1 cellular context compared by ENCODE assay signal in the genomic region with DNA sequence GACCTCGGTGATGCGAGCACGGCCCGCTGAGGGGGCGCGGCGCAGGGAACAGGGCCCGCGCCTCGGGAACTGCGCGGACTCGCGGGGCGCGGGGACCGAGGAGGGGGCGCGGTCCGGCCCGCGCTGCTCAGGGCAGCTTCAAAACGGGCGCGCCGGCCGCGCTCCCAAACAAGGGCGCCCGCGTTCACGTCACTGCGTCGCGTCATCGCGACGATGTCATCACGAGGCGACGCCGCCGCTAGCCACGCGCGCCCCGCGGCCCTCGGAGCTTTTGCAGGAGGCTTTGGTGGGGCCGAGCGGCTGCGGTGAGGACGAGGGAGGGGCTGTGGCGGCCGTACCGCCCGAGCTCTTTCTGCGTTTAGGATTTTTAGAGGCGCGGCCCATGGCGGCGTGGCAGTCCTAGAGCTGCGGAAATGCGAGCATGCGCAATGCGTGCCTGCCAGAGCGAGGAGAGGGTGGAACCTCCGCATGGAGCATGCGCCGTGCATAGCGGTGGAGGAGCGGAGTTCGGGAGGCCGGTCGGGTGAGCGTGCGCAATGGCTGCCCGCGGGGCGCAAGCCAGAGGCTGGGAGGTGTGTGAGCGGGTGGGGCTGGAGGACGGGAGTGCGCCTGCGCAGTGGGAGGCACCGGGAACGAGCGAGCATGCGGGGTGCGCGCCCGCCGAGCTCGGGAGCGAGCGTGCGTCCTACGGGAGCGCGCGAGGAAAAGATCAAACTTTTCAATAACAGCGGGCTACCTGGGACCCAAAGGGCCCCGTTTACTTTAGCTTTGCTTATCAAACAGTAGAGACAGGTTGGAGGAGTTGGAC.
TF ChIP-seq lines count a peak whose summit lies in the region.

PPP2R3B (minus strand) TSS at position 140 of the 808 bp plus-strand sequence. CDS start 216 bp downstream, outside the sequence.

TF ChIP-seq in HEK293, 187 proteins besides CTCF, POLR2A, EP300 and RAD21 (continued from another document and continues in another):
- TF ChIP-seq PRDM2 (tag by site-specific recombination; IDR thresholded peaks at IDR 0.05; ENCODE audit: borderline replicate concordance), result no peak
- TF ChIP-seq ZSCAN16 (tag by site-specific recombination; IDR thresholded peaks at IDR 0.05), result no peak
- no peak for TF ChIP-seq GFI1B (tag by site-specific recombination; IDR thresholded peaks at IDR 0.05)
- TF ChIP-seq, protein P1, sequence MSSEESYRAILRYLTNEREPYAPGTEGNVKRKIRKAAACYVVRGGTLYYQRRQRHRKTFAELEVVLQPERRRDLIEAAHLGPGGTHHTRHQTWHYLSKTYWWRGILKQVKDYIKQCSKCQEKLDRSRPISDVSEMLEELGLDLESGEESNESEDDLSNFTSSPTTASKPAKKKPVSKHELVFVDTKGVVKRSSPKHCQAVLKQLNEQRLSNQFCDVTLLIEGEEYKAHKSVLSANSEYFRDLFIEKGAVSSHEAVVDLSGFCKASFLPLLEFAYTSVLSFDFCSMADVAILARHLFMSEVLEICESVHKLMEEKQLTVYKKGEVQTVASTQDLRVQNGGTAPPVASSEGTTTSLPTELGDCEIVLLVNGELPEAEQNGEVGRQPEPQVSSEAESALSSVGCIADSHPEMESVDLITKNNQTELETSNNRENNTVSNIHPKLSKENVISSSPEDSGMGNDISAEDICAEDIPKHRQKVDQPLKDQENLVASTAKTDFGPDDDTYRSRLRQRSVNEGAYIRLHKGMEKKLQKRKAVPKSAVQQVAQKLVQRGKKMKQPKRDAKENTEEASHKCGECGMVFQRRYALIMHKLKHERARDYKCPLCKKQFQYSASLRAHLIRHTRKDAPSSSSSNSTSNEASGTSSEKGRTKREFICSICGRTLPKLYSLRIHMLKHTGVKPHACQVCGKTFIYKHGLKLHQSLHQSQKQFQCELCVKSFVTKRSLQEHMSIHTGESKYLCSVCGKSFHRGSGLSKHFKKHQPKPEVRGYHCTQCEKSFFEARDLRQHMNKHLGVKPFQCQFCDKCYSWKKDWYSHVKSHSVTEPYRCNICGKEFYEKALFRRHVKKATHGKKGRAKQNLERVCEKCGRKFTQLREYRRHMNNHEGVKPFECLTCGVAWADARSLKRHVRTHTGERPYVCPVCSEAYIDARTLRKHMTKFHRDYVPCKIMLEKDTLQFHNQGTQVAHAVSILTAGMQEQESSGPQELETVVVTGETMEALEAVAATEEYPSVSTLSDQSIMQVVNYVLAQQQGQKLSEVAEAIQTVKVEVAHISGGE (tag by site-specific recombination; conservative IDR thresholded peaks at IDR 0.05; ENCODE audit: low read depth), result no peak
- no peak for TF ChIP-seq ZNF514 (tag by site-specific recombination; IDR thresholded peaks at IDR 0.05)
- TF ChIP-seq KLF8 (tag by site-specific recombination; IDR thresholded peaks at IDR 0.05), result peak; percentile 94
- TF ChIP-seq ZSCAN23 (tag by site-specific recombination; IDR thresholded peaks at IDR 0.05), result no peak
- TF ChIP-seq ZNF610 (tag by site-specific recombination; IDR thresholded peaks at IDR 0.05; ENCODE audit: borderline replicate concordance), result peak; percentile 66; the same call in 1 of the 2 replicates
- no peak for TF ChIP-seq ZNF23 (tag by site-specific recombination; IDR thresholded peaks at IDR 0.05; ENCODE audit: borderline replicate concordance)
- TF ChIP-seq ZNF324 (tag by site-specific recombination; IDR thresholded peaks at IDR 0.05), result peak; percentile 85
- TF ChIP-seq ZNF2 (tag by site-specific recombination; IDR thresholded peaks at IDR 0.05), result 0 out of 2 replicates have a peak, but pooled peaks have one; percentile 25
- TF ChIP-seq ZNF16 (tag by site-specific recombination; IDR thresholded peaks at IDR 0.05; ENCODE audit: low read depth), result no peak
- no peak for TF ChIP-seq ZNF184 (tag by site-specific recombination; IDR thresholded peaks at IDR 0.05)
- TF ChIP-seq ZNF677 (tag by site-specific recombination; IDR thresholded peaks at IDR 0.05), result no peak
- TF ChIP-seq, protein P2, sequence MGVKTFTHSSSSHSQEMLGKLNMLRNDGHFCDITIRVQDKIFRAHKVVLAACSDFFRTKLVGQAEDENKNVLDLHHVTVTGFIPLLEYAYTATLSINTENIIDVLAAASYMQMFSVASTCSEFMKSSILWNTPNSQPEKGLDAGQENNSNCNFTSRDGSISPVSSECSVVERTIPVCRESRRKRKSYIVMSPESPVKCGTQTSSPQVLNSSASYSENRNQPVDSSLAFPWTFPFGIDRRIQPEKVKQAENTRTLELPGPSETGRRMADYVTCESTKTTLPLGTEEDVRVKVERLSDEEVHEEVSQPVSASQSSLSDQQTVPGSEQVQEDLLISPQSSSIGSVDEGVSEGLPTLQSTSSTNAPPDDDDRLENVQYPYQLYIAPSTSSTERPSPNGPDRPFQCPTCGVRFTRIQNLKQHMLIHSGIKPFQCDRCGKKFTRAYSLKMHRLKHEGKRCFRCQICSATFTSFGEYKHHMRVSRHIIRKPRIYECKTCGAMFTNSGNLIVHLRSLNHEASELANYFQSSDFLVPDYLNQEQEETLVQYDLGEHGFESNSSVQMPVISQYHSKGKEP (tag by site-specific recombination; IDR thresholded peaks at IDR 0.05), result no peak
- no peak for TF ChIP-seq ZNF112 (tag by site-specific recombination; IDR thresholded peaks at IDR 0.05)
- no peak for TF ChIP-seq ZNF114 (tag by site-specific recombination; IDR thresholded peaks at IDR 0.05)
- TF ChIP-seq ZNF548 (tag by site-specific recombination; IDR thresholded peaks at IDR 0.05), result no peak
- TF ChIP-seq ZNF768 (tag by site-specific recombination; IDR thresholded peaks at IDR 0.05), result no peak
- TF ChIP-seq ZXDB (tag by site-specific recombination; IDR thresholded peaks at IDR 0.05), result peak; percentile 97
- TF ChIP-seq ZNF174 (tag by site-specific recombination; IDR thresholded peaks at IDR 0.05), result no peak
- TF ChIP-seq ZNF148 (tag by site-specific recombination; IDR thresholded peaks at IDR 0.05; ENCODE audit: borderline replicate concordance), result no peak
- TF ChIP-seq ZNF19 (tag by site-specific recombination; IDR thresholded peaks at IDR 0.05; ENCODE audit: low read depth), result no peak
- no peak; the same call in 1 of the 2 replicates for TF ChIP-seq ZBTB20 (tag by site-specific recombination; IDR thresholded peaks at IDR 0.05)
- no peak for TF ChIP-seq ZNF555 (tag by site-specific recombination; conservative IDR thresholded peaks at IDR 0.05)
- TF ChIP-seq SETDB1 (IDR thresholded peaks at IDR 0.05; ENCODE audit: insufficient read length, low read length), result no peak
- TF ChIP-seq ZFP69B (tag by site-specific recombination; IDR thresholded peaks at IDR 0.05), result peak; percentile 30; the same call in 1 of the 2 replicates
- TF ChIP-seq, protein P3, sequence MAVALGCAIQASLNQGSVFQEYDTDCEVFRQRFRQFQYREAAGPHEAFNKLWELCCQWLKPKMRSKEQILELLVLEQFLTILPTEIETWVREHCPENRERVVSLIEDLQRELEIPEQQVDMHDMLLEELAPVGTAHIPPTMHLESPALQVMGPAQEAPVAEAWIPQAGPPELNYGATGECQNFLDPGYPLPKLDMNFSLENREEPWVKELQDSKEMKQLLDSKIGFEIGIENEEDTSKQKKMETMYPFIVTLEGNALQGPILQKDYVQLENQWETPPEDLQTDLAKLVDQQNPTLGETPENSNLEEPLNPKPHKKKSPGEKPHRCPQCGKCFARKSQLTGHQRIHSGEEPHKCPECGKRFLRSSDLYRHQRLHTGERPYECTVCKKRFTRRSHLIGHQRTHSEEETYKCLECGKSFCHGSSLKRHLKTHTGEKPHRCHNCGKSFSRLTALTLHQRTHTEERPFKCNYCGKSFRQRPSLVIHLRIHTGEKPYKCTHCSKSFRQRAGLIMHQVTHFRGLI (tag by site-specific recombination; IDR thresholded peaks at IDR 0.05), result no peak
- no peak for TF ChIP-seq ZNF311 (tag by site-specific recombination; IDR thresholded peaks at IDR 0.05; ENCODE audit: borderline replicate concordance)
- no peak for TF ChIP-seq ZNF48 (tag by site-specific recombination; IDR thresholded peaks at IDR 0.05)
- no peak for TF ChIP-seq PRDM6 (tag by site-specific recombination; IDR thresholded peaks at IDR 0.05)
- TF ChIP-seq SCRT2 (tag by site-specific recombination; IDR thresholded peaks at IDR 0.05), result no peak
- TF ChIP-seq, protein P4, sequence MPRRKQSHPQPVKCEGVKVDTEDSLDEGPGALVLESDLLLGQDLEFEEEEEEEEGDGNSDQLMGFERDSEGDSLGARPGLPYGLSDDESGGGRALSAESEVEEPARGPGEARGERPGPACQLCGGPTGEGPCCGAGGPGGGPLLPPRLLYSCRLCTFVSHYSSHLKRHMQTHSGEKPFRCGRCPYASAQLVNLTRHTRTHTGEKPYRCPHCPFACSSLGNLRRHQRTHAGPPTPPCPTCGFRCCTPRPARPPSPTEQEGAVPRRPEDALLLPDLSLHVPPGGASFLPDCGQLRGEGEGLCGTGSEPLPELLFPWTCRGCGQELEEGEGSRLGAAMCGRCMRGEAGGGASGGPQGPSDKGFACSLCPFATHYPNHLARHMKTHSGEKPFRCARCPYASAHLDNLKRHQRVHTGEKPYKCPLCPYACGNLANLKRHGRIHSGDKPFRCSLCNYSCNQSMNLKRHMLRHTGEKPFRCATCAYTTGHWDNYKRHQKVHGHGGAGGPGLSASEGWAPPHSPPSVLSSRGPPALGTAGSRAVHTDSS (tag by site-specific recombination; IDR thresholded peaks at IDR 0.05), result no peak; the same call in 1 of the 2 replicates
- TF ChIP-seq OVOL3 (tag by site-specific recombination; IDR thresholded peaks at IDR 0.05), result peak; percentile 79; the same call in 1 of the 2 replicates
- TF ChIP-seq YY2 (tag by site-specific recombination; IDR thresholded peaks at IDR 0.05), result peak; percentile 66; the same call in 1 of the 2 replicates
